ENCODE assay signal across 8 cellular contexts in the genomic region with DNA sequence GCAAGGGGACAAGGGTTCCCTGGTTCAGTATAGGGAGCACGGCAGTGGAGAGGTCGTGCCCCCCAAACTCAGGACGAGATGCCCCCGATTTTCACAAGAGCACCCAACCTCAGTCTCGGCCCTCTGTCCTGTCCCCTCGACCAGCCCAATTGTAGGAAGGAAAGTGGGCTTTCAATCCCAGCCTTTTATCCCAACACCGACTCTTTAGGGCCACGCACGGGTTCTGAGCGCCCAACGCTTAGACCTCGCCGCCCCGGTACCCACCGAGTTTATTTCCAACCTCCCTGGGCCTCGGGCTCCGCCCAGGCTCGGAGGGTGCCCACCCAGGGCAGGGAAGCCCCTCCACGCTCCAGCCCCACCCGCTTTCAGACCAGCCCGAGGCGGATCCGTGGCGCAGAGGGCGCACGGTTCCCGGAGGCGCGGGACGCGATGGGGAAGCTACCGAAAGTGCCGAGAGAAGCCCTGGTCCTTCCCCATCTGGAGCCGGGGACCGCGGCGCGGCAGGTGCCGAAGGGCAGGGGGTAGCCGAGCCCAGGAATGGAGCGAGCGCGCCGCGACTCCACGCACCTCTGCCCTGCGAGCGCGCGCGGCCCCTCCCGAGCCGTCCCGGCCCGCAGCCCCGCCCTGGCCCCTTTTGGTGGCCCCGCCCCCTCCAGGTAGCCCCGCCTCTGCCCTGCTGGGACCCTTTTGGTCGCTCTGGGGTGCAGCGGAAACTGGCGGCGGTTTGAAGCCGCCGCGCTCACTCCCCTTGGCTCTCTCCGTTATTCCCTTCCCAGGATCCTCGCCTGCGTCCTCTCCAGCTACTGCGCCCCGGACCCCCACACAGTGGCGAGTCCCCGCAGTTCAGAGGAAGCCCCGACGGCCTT. TPM values are rescaled to one million over a fixed set of nuclear protein-coding genes. Genes with fewer than 3 reads are reported as not detected.
DNase-seq lines count a peak whose midpoint lies in the region; ATAC-seq and TF ChIP-seq lines count a peak whose summit lies in the region.

No MANE protein-coding gene starts in this region.

- ATAC-seq in Panc1 (peak; percentile 33), memory B cell (ENCODE audit: low read depth) (peak; percentile 76)
- ATAC-seq in activated naive CD8-positive, alpha-beta T cell treated with anti-CD3 and anti-CD28 coated beads, Interleukin-2, amount 10 ng/mL, durations not matched to agents 7 days and 5 days (ENCODE audit: low read depth), result peak; percentile 85

- TF ChIP-seq CTCF in Panc1 (IDR thresholded peaks at IDR 0.05), result no peak
- TF ChIP-seq CTCF in tibial artery (IDR thresholded peaks at IDR 0.05), result no peak

- peak overlapping the region; percentile 80 for H3K4me3 Mint-ChIP-seq in activated naive CD8-positive, alpha-beta T cell treated with anti-CD3 and anti-CD28 coated beads, Interleukin-2, amount 10 ng/mL, durations not matched to agents 7 days and 5 days
- peak overlapping the region; percentile 84 for H3K4me3 Mint-ChIP-seq in memory B cell

- intact Hi-C loops in Panc1 (cut with micrococcal nuclease; ENCODE audit: unreplicated experiment), result no loop called here
- intact Hi-C loops in tibial artery (cut with DNase I; ENCODE audit: low total_unique reads), result no loop called here

- BruUV-seq in Panc1 (replicated peaks; lab: Mats Ljungman, UMichigan), result no TSS peak

- H3K9me3 ChIP-seq in Panc1 (ENCODE audit: control insufficient read depth, insufficient read depth, low read depth, low read length) (no peaks in the 10 kb centered on the region), tibial artery (no peaks in the 10 kb centered on the region)

- in situ Hi-C loops in Panc1 (cut with HindIII; ENCODE audit: low pct_unique_long_range_greater_than_20kb, low sequenced_read_pairs), result no loop called here

- CTCF ChIA-PET in Panc1 (lab: Charles Lee), result interaction anchor here (0.9 kb wide), 1 partner anchor 28 kb away, joined by 16 read pairs; no protein-coding TSS in a partner anchor

- no peaks in the 10 kb centered on the region for H3K9me3 Mint-ChIP-seq in activated naive CD8-positive, alpha-beta T cell treated with anti-CD3 and anti-CD28 coated beads, Interleukin-2, amount 10 ng/mL, durations not matched to agents 7 days and 5 days
- no peaks in the 10 kb centered on the region for H3K9me3 Mint-ChIP-seq in memory B cell

- H3K36me3 Mint-ChIP-seq in activated naive CD8-positive, alpha-beta T cell treated with anti-CD3 and anti-CD28 coated beads, Interleukin-2, amount 10 ng/mL, durations not matched to agents 7 days and 5 days, result no peaks in the 10 kb centered on the region
- H3K36me3 Mint-ChIP-seq in memory B cell, result no peaks in the 10 kb centered on the region

- H3K4me3 ChIP-seq in Panc1 (ENCODE audit: low read depth in 2 of 2, low read length in 2 of 2) (peak overlapping the region; percentile 49 to 63), tibial artery (peak overlapping the region in 1 of 2 donors; percentile 2)

- no peak overlapping the region for H3K27ac ChIP-seq in Panc1 (ENCODE audit: low read length)
- no peak overlapping the region for H3K27ac ChIP-seq in tibial artery

- H3K27ac Mint-ChIP-seq in activated naive CD8-positive, alpha-beta T cell treated with anti-CD3 and anti-CD28 coated beads, Interleukin-2, amount 10 ng/mL, durations not matched to agents 7 days and 5 days, result no peak overlapping the region
- no peak overlapping the region for H3K27ac Mint-ChIP-seq in memory B cell

- peaks cover 17% of the 10 kb centered on the region for H3K4me1 Mint-ChIP-seq in activated naive CD8-positive, alpha-beta T cell treated with anti-CD3 and anti-CD28 coated beads, Interleukin-2, amount 10 ng/mL, durations not matched to agents 7 days and 5 days
- peaks cover 22% of the 10 kb centered on the region for H3K4me1 Mint-ChIP-seq in memory B cell

- POLR2A ChIA-PET in Panc1 (lab: Charles Lee), result no interaction called here
- POLR2A ChIA-PET in activated naive CD8-positive, alpha-beta T cell treated with anti-CD3 and anti-CD28 coated beads, Interleukin-2, amount 10 ng/mL, durations not matched to agents 7 days and 5 days (lab: Charles Lee), result no interaction called here

- H3K4me1 ChIP-seq in Panc1 (ENCODE audit: control insufficient read depth, insufficient read depth, low read length) (peaks cover 4% of the 10 kb centered on the region; the same call in 1 of the 2 replicates), tibial artery (peaks cover 0 to 21% (median 11%) of the 10 kb centered on the region in 4 donors)

- peaks cover 43% of the 10 kb centered on the region for H3K27me3 Mint-ChIP-seq in activated naive CD8-positive, alpha-beta T cell treated with anti-CD3 and anti-CD28 coated beads, Interleukin-2, amount 10 ng/mL, durations not matched to agents 7 days and 5 days
- H3K27me3 Mint-ChIP-seq in memory B cell, result peaks cover 20% of the 10 kb centered on the region

- peaks cover 6% of the 10 kb centered on the region; the same call in 1 of the 2 replicates for H3K27me3 ChIP-seq in Panc1 (ENCODE audit: control insufficient read depth, insufficient read depth, low read length)
- peaks cover 0 to 87% of the 10 kb centered on the region in 2 donors for H3K27me3 ChIP-seq in tibial artery

- H3K36me3 ChIP-seq in Panc1 (ENCODE audit: control insufficient read depth, insufficient read depth, low read length), result no peaks in the 10 kb centered on the region
- H3K36me3 ChIP-seq in tibial artery, result no peaks in the 10 kb centered on the region

- DNase-seq in DMS53 (lab: John Stamatoyannopoulos, UW) (peak; percentile 28), DMS53 treated with DMSO at 0.1 percent for 48 hours (lab: John Stamatoyannopoulos, UW; ENCODE audit: unreplicated experiment) (no peak), Panc1 (ENCODE audit: low read depth, low spot score) (no peak), memory B cell (ENCODE audit: low spot score in 2 of 2) (peak; percentile 37 to 50), tibial artery (no peak), OCI-M1 (lab: John Stamatoyannopoulos, UW) (no peak)
- peak; percentile 86 for DNase-seq in activated naive CD8-positive, alpha-beta T cell treated with anti-CD3 and anti-CD28 coated beads, Interleukin-2, amount 10 ng/mL, durations not matched to agents 7 days and 5 days
- peak; percentile 82 for DNase-seq in stimulated activated CD8-positive, alpha-beta memory T cell treated with anti-CD3 and anti-CD28 coated beads, Interleukin-4, amount 100 ng/mL, for 48 hours

RNA-seq across cellular contexts. Expression of a gene that starts 20.4 kb away (rescaled TPM):
- total RNA-seq in Panc1 (2021; ENCODE audit: unreplicated experiment), result 0.13 TPM
- 0.13 TPM for polyA plus RNA-seq in Panc1 (2012; ENCODE audit: insufficient read length)
- total RNA-seq in activated naive CD8-positive, alpha-beta T cell treated with anti-CD3 and anti-CD28 coated beads, Interleukin-2, amount 10 ng/mL, durations not matched to agents 7 days and 5 days, result under 1 TPM; 0.28 to 0.53 TPM

RNA-seq across cellular contexts. Expression of a gene that starts 46.4 kb away (rescaled TPM):
- total RNA-seq in Panc1 (2021; ENCODE audit: unreplicated experiment), result 113 TPM
- polyA plus RNA-seq in Panc1 (2012; ENCODE audit: insufficient read length), result 110 TPM
- 10 to 100 TPM; 38.2 to 44.6 TPM for total RNA-seq in activated naive CD8-positive, alpha-beta T cell treated with anti-CD3 and anti-CD28 coated beads, Interleukin-2, amount 10 ng/mL, durations not matched to agents 7 days and 5 days

RNA-seq across cellular contexts. Expression of a gene that starts 46.9 kb away (rescaled TPM):
- 199 TPM for total RNA-seq in Panc1 (2021; ENCODE audit: unreplicated experiment)
- 150 TPM for polyA plus RNA-seq in Panc1 (2012; ENCODE audit: insufficient read length)
- total RNA-seq in activated naive CD8-positive, alpha-beta T cell treated with anti-CD3 and anti-CD28 coated beads, Interleukin-2, amount 10 ng/mL, durations not matched to agents 7 days and 5 days, result 10 to 100 TPM; 49.5 to 52.0 TPM

RNA-seq across cellular contexts. Expression of a gene that starts 59.0 kb away (rescaled TPM):
- 46.8 TPM for total RNA-seq in Panc1 (2021; ENCODE audit: unreplicated experiment)
- 59.6 TPM for polyA plus RNA-seq in Panc1 (2012; ENCODE audit: insufficient read length)
- total RNA-seq in activated naive CD8-positive, alpha-beta T cell treated with anti-CD3 and anti-CD28 coated beads, Interleukin-2, amount 10 ng/mL, durations not matched to agents 7 days and 5 days, result 10 to 100 TPM; 42.8 to 47.3 TPM

Comparison
In these comparisons a context has a peak if more than half of its experiments do, and no peak if none do; other contexts are left out.
1. DNase-seq: peak in DMS53 (single experiment), activated naive CD8-positive, alpha-beta T cell treated with anti-CD3 and anti-CD28 coated beads, Interleukin-2, amount 10 ng/mL, durations not matched to agents 7 days and 5 days (single experiment), memory B cell (2 of 2) and stimulated activated CD8-positive, alpha-beta memory T cell treated with anti-CD3 and anti-CD28 coated beads, Interleukin-4, amount 100 ng/mL, for 48 hours (single experiment); none in DMS53 treated with DMSO at 0.1 percent for 48 hours (single experiment), Panc1 (single experiment), tibial artery (0 of 2) and OCI-M1 (single experiment).
2. ATAC-seq: peak in every context shown above with its lines; median percentile 85 in activated naive CD8-positive, alpha-beta T cell treated with anti-CD3 and anti-CD28 coated beads, Interleukin-2, amount 10 ng/mL, durations not matched to agents 7 days and 5 days; 76 in memory B cell; 33 in Panc1.